21 cellular contexts compared by ENCODE assay signal in genomic region chr16:73113326-73113720, GRCh38.
DNase-seq lines count a peak whose midpoint lies in the region; ATAC-seq, FAIRE-seq and TF ChIP-seq lines count a peak whose summit lies in the region.
"Had no signal": no experiment of that assay in that cellular context is flagged by ENCODE, and none has a peak within 500 bp of the region (broad histone marks: within the 10 kb centered on the region; RNA-seq: fewer than 3 reads in every experiment).

No MANE protein-coding gene starts in this region.

- H3K9me3 ChIP-seq in heart right ventricle (peaks cover 0 to 13% (median 9%) of the 10 kb centered on the region in 11 donors), astrocyte (ENCODE audit: insufficient read depth, low read depth, low read length) (no peaks in the 10 kb centered on the region), gastroesophageal sphincter (peaks cover 0 to 7% (median 0%) of the 10 kb centered on the region in 3 donors), colonic mucosa (no peaks in the 10 kb centered on the region)

- H3K4me1 Mint-ChIP-seq in astrocyte (ENCODE audit: low read depth, unreplicated experiment): no peaks in the 10 kb centered on the region
- H3K4me1 Mint-ChIP-seq: activated naive CD8-positive, alpha-beta T cell treated with anti-CD3 and anti-CD28 coated beads for 36 hours had no signal

- no peak for TF ChIP-seq CTCF in heart right ventricle (IDR thresholded peaks at IDR 0.05)
- TF ChIP-seq CTCF in astrocyte (IDR thresholded peaks at IDR 0.05; ENCODE audit: insufficient read depth, low read depth, low read length): no peak
- no peak for TF ChIP-seq CTCF in gastroesophageal sphincter (IDR thresholded peaks at IDR 0.05)
- no peak for TF ChIP-seq CTCF in colonic mucosa (IDR thresholded peaks at IDR 0.05)

- intact Hi-C loops in heart right ventricle (cut with DNase I) (no loop called here), Right ventricle myocardium inferior (cut with DNase I) (no loop called here), colonic mucosa (cut with DNase I) (no loop called here)

- no peak overlapping the region for H3K27ac Mint-ChIP-seq in astrocyte (ENCODE audit: unreplicated experiment)
- H3K27ac Mint-ChIP-seq: activated CD8-positive, alpha-beta T cell treated with anti-CD3 and anti-CD28 coated beads for 36 hours; activated naive CD8-positive, alpha-beta T cell treated with anti-CD3 and anti-CD28 coated beads for 36 hours; type B pancreatic cell had no signal

- TF ChIP-seq POLR2A in gastroesophageal sphincter (IDR thresholded peaks at IDR 0.05): no peak

- 62 to 72% methylated on average over 6 of the region's 6 CpGs for WGBS in heart right ventricle, 2 donors
- WGBS in gastroesophageal sphincter (ENCODE audit: low coverage in 1 of 2), 2 donors: 65 to 85% methylated on average over 5 to 6 of the region's 6 CpGs

- no peaks in the 10 kb centered on the region for H3K9me3 Mint-ChIP-seq in astrocyte (ENCODE audit: unreplicated experiment)
- H3K9me3 Mint-ChIP-seq: type B pancreatic cell had no signal

- no peaks in the 10 kb centered on the region for H3K27me3 ChIP-seq in heart right ventricle
- H3K27me3 ChIP-seq in astrocyte (ENCODE audit: insufficient read depth, low read length): no peaks in the 10 kb centered on the region
- no peaks in the 10 kb centered on the region for H3K27me3 ChIP-seq in gastroesophageal sphincter
- no peaks in the 10 kb centered on the region for H3K27me3 ChIP-seq in colonic mucosa

- FAIRE-seq in astrocyte (lab: Jason Lieb, UNC): no peak
- FAIRE-seq: G401.6, H1, keratinocyte had no signal

- no peaks in the 10 kb centered on the region for H3K36me3 Mint-ChIP-seq in astrocyte (ENCODE audit: low read depth, unreplicated experiment)
- H3K36me3 Mint-ChIP-seq: activated naive CD8-positive, alpha-beta T cell treated with anti-CD3 and anti-CD28 coated beads for 36 hours; type B pancreatic cell had no signal

- no peaks in the 10 kb centered on the region for H3K79me2 ChIP-seq in astrocyte (ENCODE audit: insufficient read depth, low read length)

- ATAC-seq in heart right ventricle: peak in 6 of 8 donors; percentile 33 to 90 (median 49)
- ATAC-seq in Right ventricle myocardium inferior: no peak
- ATAC-seq in gastroesophageal sphincter: peak; percentile 66
- ATAC-seq in stimulated activated naive CD8-positive, alpha-beta T cell treated with anti-CD3 and anti-CD28 coated beads, Interleukin-15, Interleukin-2, amounts not matched to agents 100 U/mL and 50 U/mL, for 24 hours: no peak
- ATAC-seq in GM21367 (IDR thresholded peaks at IDR 0.05; ENCODE audit: unreplicated experiment): no peak
- ATAC-seq: activated CD8-positive, alpha-beta T cell treated with anti-CD3 and anti-CD28 coated beads for 36 hours; mucosa of descending colon had no signal

- H3K9ac ChIP-seq in astrocyte (ENCODE audit: low read length) (no peak overlapping the region), colonic mucosa (ENCODE audit: low read depth in 2 of 2, low read length in 2 of 2) (no peak overlapping the region)

- DNase-seq in heart right ventricle: no peak
- DNase-seq in Right ventricle myocardium inferior (ENCODE audit: missing footprints): no peak
- DNase-seq in astrocyte (ENCODE audit: low read depth): peak; percentile 17
- DNase-seq in stromal cell of bone marrow (ENCODE audit: low read depth): peak; percentile 69
- DNase-seq in stimulated activated naive CD8-positive, alpha-beta T cell treated with anti-CD3 and anti-CD28 coated beads, Interleukin-15, Interleukin-2, amounts not matched to agents 100 U/mL and 50 U/mL, for 24 hours: no peak
- DNase-seq in colonic mucosa: no peak
- DNase-seq: activated CD8-positive, alpha-beta T cell treated with anti-CD3 and anti-CD28 coated beads for 36 hours; activated naive CD8-positive, alpha-beta T cell treated with anti-CD3 and anti-CD28 coated beads for 36 hours; activated T-cell treated with anti-CD3 and anti-CD28 coated beads, Interleukin-2, amount 50 U/mL, for 48 hours; mucosa of descending colon; NCI-H2171; NCI-H82; nucleus accumbens; PC-9 had no signal

- TF ChIP-seq EP300 in gastroesophageal sphincter (IDR thresholded peaks at IDR 0.05): no peak

- H3K4me3 ChIP-seq in heart right ventricle: no peak overlapping the region
- H3K4me3 ChIP-seq in astrocyte (ENCODE audit: insufficient read depth, low read depth, low read length): no peak overlapping the region
- H3K4me3 ChIP-seq in gastroesophageal sphincter: no peak overlapping the region
- no peak overlapping the region for H3K4me3 ChIP-seq in colonic mucosa
- H3K4me3 ChIP-seq: mucosa of descending colon, PC-9, skin epidermis had no signal

- H2AFZ ChIP-seq in astrocyte (ENCODE audit: low read depth, low read length): no peak overlapping the region
- H2AFZ ChIP-seq: PC-9 had no signal

- peaks cover 0 to 14% (median 0%) of the 10 kb centered on the region in 9 donors for H3K4me1 ChIP-seq in heart right ventricle
- H3K4me1 ChIP-seq in astrocyte (ENCODE audit: insufficient read depth, low read length): no peaks in the 10 kb centered on the region
- H3K4me1 ChIP-seq in gastroesophageal sphincter: no peaks in the 10 kb centered on the region
- H3K4me1 ChIP-seq in colonic mucosa: no peaks in the 10 kb centered on the region

- H3K36me3 ChIP-seq in heart right ventricle: no peaks in the 10 kb centered on the region
- H3K36me3 ChIP-seq in astrocyte (ENCODE audit: insufficient read depth, low read length): no peaks in the 10 kb centered on the region
- H3K36me3 ChIP-seq in gastroesophageal sphincter: no peaks in the 10 kb centered on the region
- no peaks in the 10 kb centered on the region for H3K36me3 ChIP-seq in colonic mucosa

- H3K4me2 ChIP-seq in astrocyte (ENCODE audit: low read length): no peak overlapping the region
- H3K4me2 ChIP-seq: PC-9 had no signal

- H4K20me1 ChIP-seq in astrocyte (ENCODE audit: insufficient read depth, low read length): no peaks in the 10 kb centered on the region

- peaks cover 5% of the 10 kb centered on the region for H3K27me3 Mint-ChIP-seq in astrocyte (ENCODE audit: low read depth, unreplicated experiment)
- H3K27me3 Mint-ChIP-seq: activated naive CD8-positive, alpha-beta T cell treated with anti-CD3 and anti-CD28 coated beads for 36 hours; type B pancreatic cell had no signal

- H3K27ac ChIP-seq in heart right ventricle (peak overlapping the region in 4 of 10 donors; percentile 15 to 45 (median 40)), astrocyte (ENCODE audit: low read depth, low read length) (no peak overlapping the region), gastroesophageal sphincter (no peak overlapping the region), colonic mucosa (no peak overlapping the region)
- H3K27ac ChIP-seq: PC-9 had no signal

- H3K4me3 Mint-ChIP-seq in astrocyte (ENCODE audit: unreplicated experiment): no peak overlapping the region
- H3K4me3 Mint-ChIP-seq: activated CD8-positive, alpha-beta T cell treated with anti-CD3 and anti-CD28 coated beads for 36 hours; activated naive CD8-positive, alpha-beta T cell treated with anti-CD3 and anti-CD28 coated beads for 36 hours; type B pancreatic cell had no signal

Comparison
In these comparisons a context has a peak if more than half of its experiments do, and no peak if none do; other contexts are left out.
1. ATAC-seq: peak in heart right ventricle (6 of 8) and gastroesophageal sphincter (single experiment); none in Right ventricle myocardium inferior (single experiment), stimulated activated naive CD8-positive, alpha-beta T cell treated with anti-CD3 and anti-CD28 coated beads, Interleukin-15, Interleukin-2, amounts not matched to agents 100 U/mL and 50 U/mL, for 24 hours (single experiment) and GM21367 (single experiment).
2. DNase-seq: peak in astrocyte (single experiment) and stromal cell of bone marrow (single experiment); none in heart right ventricle (0 of 2), Right ventricle myocardium inferior (single experiment), stimulated activated naive CD8-positive, alpha-beta T cell treated with anti-CD3 and anti-CD28 coated beads, Interleukin-15, Interleukin-2, amounts not matched to agents 100 U/mL and 50 U/mL, for 24 hours (single experiment) and colonic mucosa (single experiment).